Comparison of ENCODE assay signal across 10 cellular contexts in genomic region chr6:83852528-83853177, GRCh38. TPM values are rescaled to one million over a fixed set of nuclear protein-coding genes. Genes with fewer than 3 reads are reported as not detected.
A peak's percentile ranks its signal among the peaks of the same experiment; 100 is the strongest.
DNase-seq lines count a peak whose midpoint lies in the region; FAIRE-seq and TF ChIP-seq lines count a peak whose summit lies in the region.
"Had no signal": no experiment of that assay in that cellular context is flagged by ENCODE, and none has a peak within 500 bp of the region (broad histone marks: within the 10 kb centered on the region; RNA-seq: fewer than 3 reads in every experiment).

No MANE protein-coding gene starts in this region.

- H2AFZ ChIP-seq in astrocyte (ENCODE audit: low read depth, low read length): peak overlapping the region; percentile 90
- H2AFZ ChIP-seq in keratinocyte (ENCODE audit: control insufficient read depth, low read length): peak overlapping the region; percentile 80

- no peaks in the 10 kb centered on the region for H3K9me3 Mint-ChIP-seq in T-helper 2 cell treated with Interferon-gamma antibody and Interleukin-4, amounts not matched to agents 5 μg/mL and 100 μg/mL, for 36 hours
- no peaks in the 10 kb centered on the region for H3K9me3 Mint-ChIP-seq in astrocyte (ENCODE audit: unreplicated experiment)

- peak overlapping the region; percentile 89 for H3K4me2 ChIP-seq in astrocyte (ENCODE audit: low read length)
- H3K4me2 ChIP-seq in keratinocyte (ENCODE audit: control insufficient read depth, extremely low read depth, insufficient read depth, low read depth, low read length): peak overlapping the region; percentile 82

- no peaks in the 10 kb centered on the region for H3K9me1 ChIP-seq in keratinocyte (ENCODE audit: control insufficient read depth, extremely low read depth, insufficient read depth, low read length)

- H3K79me2 ChIP-seq in astrocyte (ENCODE audit: insufficient read depth, low read length) (no peaks in the 10 kb centered on the region), keratinocyte (ENCODE audit: control insufficient read depth, insufficient read depth, low read length) (no peaks in the 10 kb centered on the region)

- DNase-seq in T-helper 2 cell treated with Interferon-gamma antibody and Interleukin-4, amounts not matched to agents 5 μg/mL and 100 μg/mL, for 36 hours (ENCODE audit: low spot score): no peak
- DNase-seq in T-helper 2 cell (no peak), astrocyte (ENCODE audit: low read depth) (no peak), keratinocyte (ENCODE audit: low read depth, low spot score) (no peak), substantia nigra (lab: John Stamatoyannopoulos, UW) (peak in 1 of 49 donors; percentile 54), LoVo (ENCODE audit: low spot score) (no peak), kidney tubule cell (ENCODE audit: low spot score) (no peak), GM12892 (ENCODE audit: insufficient read length) (no peak)

- H3K4me1 ChIP-seq in astrocyte (ENCODE audit: insufficient read depth, low read length): peaks cover 9% of the 10 kb centered on the region
- peaks cover 3% of the 10 kb centered on the region for H3K4me1 ChIP-seq in keratinocyte (ENCODE audit: control insufficient read depth, extremely low read depth, insufficient read depth, low read length)

- TF ChIP-seq POLR2A in GM12892 (IDR thresholded peaks at IDR 0.05; ENCODE audit: low read depth, low read length): no peak

- H4K20me1 ChIP-seq in astrocyte (ENCODE audit: insufficient read depth, low read length) (no peaks in the 10 kb centered on the region), keratinocyte (ENCODE audit: control insufficient read depth, extremely low read depth, insufficient read depth, low read length) (no peaks in the 10 kb centered on the region)

- H3K36me3 ChIP-seq in astrocyte (ENCODE audit: insufficient read depth, low read length) (no peaks in the 10 kb centered on the region), keratinocyte (ENCODE audit: control insufficient read depth in 2 of 2, extremely low read depth in 1 of 2, insufficient read depth in 2 of 2, low read length in 2 of 2) (no peaks in the 10 kb centered on the region)

- H3K9ac ChIP-seq in astrocyte (ENCODE audit: low read length) (no peak overlapping the region), keratinocyte (ENCODE audit: control insufficient read depth, extremely low read depth, insufficient read depth, low read length) (no peak overlapping the region)

- H3K4me1 Mint-ChIP-seq in T-helper 2 cell treated with Interferon-gamma antibody and Interleukin-4, amounts not matched to agents 5 μg/mL and 100 μg/mL, for 36 hours (ENCODE audit: low read depth): no peaks in the 10 kb centered on the region
- H3K4me1 Mint-ChIP-seq in astrocyte (ENCODE audit: low read depth, unreplicated experiment): no peaks in the 10 kb centered on the region

- H3K27ac ChIP-seq in astrocyte (ENCODE audit: low read depth, low read length) (no peak overlapping the region), keratinocyte (ENCODE audit: control insufficient read depth, insufficient read depth, low read length) (no peak overlapping the region), substantia nigra (ENCODE audit: low read depth, low read length, poor library complexity, severe bottlenecking) (peak overlapping the region; percentile 81)

- FAIRE-seq in astrocyte (lab: Jason Lieb, UNC): no peak
- no peak for FAIRE-seq in keratinocyte (lab: Jason Lieb, UNC)
- no peak for FAIRE-seq in GM12892 (lab: Jason Lieb, UNC)

- no peak overlapping the region for H3K27ac Mint-ChIP-seq in T-helper 2 cell treated with Interferon-gamma antibody and Interleukin-4, amounts not matched to agents 5 μg/mL and 100 μg/mL, for 36 hours
- no peak overlapping the region for H3K27ac Mint-ChIP-seq in astrocyte (ENCODE audit: unreplicated experiment)
- H3K27ac Mint-ChIP-seq: CD14-positive monocyte had no signal

- H3K27me3 Mint-ChIP-seq in T-helper 2 cell treated with Interferon-gamma antibody and Interleukin-4, amounts not matched to agents 5 μg/mL and 100 μg/mL, for 36 hours (ENCODE audit: low read depth): peaks cover 54% of the 10 kb centered on the region
- H3K27me3 Mint-ChIP-seq in astrocyte (ENCODE audit: low read depth, unreplicated experiment): peaks cover 36% of the 10 kb centered on the region

- H3K4me3 ChIP-seq in astrocyte (ENCODE audit: insufficient read depth, low read depth, low read length) (peak overlapping the region; percentile 58), keratinocyte (ENCODE audit: control insufficient read depth in 2 of 3, extremely low read depth in 1 of 3, insufficient read depth in 2 of 3, low read depth in 1 of 3, low read length in 3 of 3) (peak overlapping the region; percentile 27 to 65 (median 58))

- H3K36me3 Mint-ChIP-seq in T-helper 2 cell treated with Interferon-gamma antibody and Interleukin-4, amounts not matched to agents 5 μg/mL and 100 μg/mL, for 36 hours (ENCODE audit: low read depth): no peaks in the 10 kb centered on the region
- no peaks in the 10 kb centered on the region for H3K36me3 Mint-ChIP-seq in astrocyte (ENCODE audit: low read depth, unreplicated experiment)
- H3K36me3 Mint-ChIP-seq: CD14-positive monocyte had no signal

- H3K27me3 ChIP-seq in astrocyte (ENCODE audit: insufficient read depth, low read length) (peaks cover 31% of the 10 kb centered on the region), keratinocyte (ENCODE audit: control insufficient read depth, extremely low read depth, insufficient read depth, low read length) (peaks cover 18% of the 10 kb centered on the region)

- dilution Hi-C loops in keratinocyte (cut with MboI; ENCODE audit: extremely low pct_ligation_motif_present, low sequenced_read_pairs): no loop called here

- no peaks in the 10 kb centered on the region for H3K9me3 ChIP-seq in astrocyte (ENCODE audit: insufficient read depth, low read depth, low read length)
- no peaks in the 10 kb centered on the region for H3K9me3 ChIP-seq in keratinocyte (ENCODE audit: control insufficient read depth, low read depth, low read length)

- peak overlapping the region; percentile 19 for H3K4me3 Mint-ChIP-seq in T-helper 2 cell treated with Interferon-gamma antibody and Interleukin-4, amounts not matched to agents 5 μg/mL and 100 μg/mL, for 36 hours
- H3K4me3 Mint-ChIP-seq in astrocyte (ENCODE audit: unreplicated experiment): peak overlapping the region; percentile 84

- TF ChIP-seq CTCF in astrocyte (IDR thresholded peaks at IDR 0.05; ENCODE audit: insufficient read depth, low read depth, low read length): no peak
- TF ChIP-seq CTCF in keratinocyte (optimal IDR thresholded peaks at IDR 0.05 in 1 of 3, IDR thresholded peaks at IDR 0.05 in 1 of 3, conservative IDR thresholded peaks at IDR 0.05 in 1 of 3; ENCODE audit: extremely low read depth in 1 of 3, insufficient read depth in 2 of 3, low read length in 3 of 3): no peak

RNA-seq across cellular contexts. Expression of gene RIPPLY2, which starts 0.5 kb away (rescaled TPM):
- total RNA-seq in astrocyte: not detected in 2 replicates
- polyA plus RNA-seq in keratinocyte: 0.37 to 0.76 TPM (median 0.60 TPM) in 3 replicates
- polyA plus RNA-seq in keratinocyte (2011; ENCODE audit: low read depth): not detected
- 0.55 and 0.61 TPM in 2 replicates for polyA plus RNA-seq in keratinocyte (2011; cell fraction: cytosol; rRNA removed)
- polyA plus RNA-seq in keratinocyte (2011; cell fraction: nucleus; rRNA removed): 0.48 and 0.72 TPM in 2 replicates
- polyA plus RNA-seq in keratinocyte (2012; ENCODE audit: low replicate concordance): 1.2 TPM in 1 of 2 replicates, not detected in the other
- not detected in 3 replicates for polyA minus RNA-seq in keratinocyte
- polyA minus RNA-seq in keratinocyte (2011; cell fraction: cytosol; rRNA and poly(A)+ RNA removed): not detected
- polyA minus RNA-seq in keratinocyte (2011; cell fraction: nucleus; rRNA and poly(A)+ RNA removed): not detected in 2 replicates
- not detected for polyA plus RNA-seq in GM12892 (2012; ENCODE audit: missing spikeins)
- total RNA-seq: activated CD8-positive, alpha-beta memory T cell treated with anti-CD3 and anti-CD28 coated beads for 36 hours had no signal
- polyA plus RNA-seq: CD14-positive monocyte had no signal

RNA-seq across cellular contexts. Expression of gene CYB5R4, which starts 6.8 kb away (rescaled TPM):
- total RNA-seq in astrocyte: 13.6 and 14.0 TPM in 2 replicates
- 7.2 to 14.0 TPM (median 8.7 TPM) in 3 replicates for polyA plus RNA-seq in keratinocyte
- polyA plus RNA-seq in keratinocyte (2011; ENCODE audit: low read depth): 21.6 TPM
- polyA plus RNA-seq in keratinocyte (2011; cell fraction: cytosol; rRNA removed): 4.8 and 9.7 TPM in 2 replicates
- polyA plus RNA-seq in keratinocyte (2011; cell fraction: nucleus; rRNA removed): 2.4 and 2.5 TPM in 2 replicates
- polyA plus RNA-seq in keratinocyte (2012; ENCODE audit: low replicate concordance): 8.9 and 9.1 TPM in 2 replicates
- 0.75 to 6.2 TPM (median 3.7 TPM) in 3 replicates for polyA minus RNA-seq in keratinocyte
- 6.9 TPM for polyA minus RNA-seq in keratinocyte (2011; cell fraction: cytosol; rRNA and poly(A)+ RNA removed)
- polyA minus RNA-seq in keratinocyte (2011; cell fraction: nucleus; rRNA and poly(A)+ RNA removed): 4.4 and 7.0 TPM in 2 replicates
- polyA plus RNA-seq in GM12892 (2012; ENCODE audit: missing spikeins): 17.7 TPM
